2 cellular contexts compared by ENCODE assay signal in genomic region chr2:205682239-205683021, GRCh38.
TF ChIP-seq lines count a peak whose summit lies in the region.

TSS of gene NRP2 (plus strand) at chr2:205682501. CDS start at chr2:205683291, 790 bp downstream.

TF ChIP-seq in HEK293, 187 proteins besides CTCF, POLR2A, EP300 and RAD21 (continued from another document and continues in another):
- TF ChIP-seq ZBTB6 (tag by site-specific recombination; IDR thresholded peaks at IDR 0.05) (peak; percentile 94), ZBTB49 (tag by site-specific recombination; IDR thresholded peaks at IDR 0.05; ENCODE audit: low read depth) (no peak), KLF16 (tag by site-specific recombination; IDR thresholded peaks at IDR 0.05) (no peak), ZSCAN18 (tag by site-specific recombination; IDR thresholded peaks at IDR 0.05) (no peak), PRDM6 (tag by site-specific recombination; IDR thresholded peaks at IDR 0.05) (no peak), GLIS1 (tag by site-specific recombination; IDR thresholded peaks at IDR 0.05) (peak; percentile 47), ZNF488 (tag by site-specific recombination; IDR thresholded peaks at IDR 0.05) (no peak), ZNF843 (tag by site-specific recombination; IDR thresholded peaks at IDR 0.05) (peak; percentile 64), ZNF280C (tag by site-specific recombination; IDR thresholded peaks at IDR 0.05) (no peak), ZNF623 (tag by site-specific recombination; IDR thresholded peaks at IDR 0.05) (no peak), ZBTB1 (tag by site-specific recombination; IDR thresholded peaks at IDR 0.05) (no peak), ZFP69B (tag by site-specific recombination; IDR thresholded peaks at IDR 0.05) (no peak), KLF17 (tag by site-specific recombination; IDR thresholded peaks at IDR 0.05) (peak; percentile 59; the same call in 1 of the 2 replicates), SP3 (tag by site-specific recombination; IDR thresholded peaks at IDR 0.05) (peak; percentile 56), ZNF302 (tag by site-specific recombination; IDR thresholded peaks at IDR 0.05; ENCODE audit: low read depth) (no peak), ZNF354C (tag by site-specific recombination; IDR thresholded peaks at IDR 0.05; ENCODE audit: borderline replicate concordance, low read depth) (no peak)

TF ChIP-seq in SK-N-SH, 30 proteins besides CTCF, POLR2A, EP300 and RAD21 (continued from another document):
- peak; percentile 89 for TF ChIP-seq TAF1 (IDR thresholded peaks at IDR 0.05; ENCODE audit: borderline replicate concordance, low read depth, low read length)
